12 cellular contexts compared by ENCODE assay signal in genomic region chr1:30697977-30698376, GRCh38. TPM values are rescaled to one million over a fixed set of nuclear protein-coding genes. Genes with fewer than 3 reads are reported as not detected.
DNase-seq lines count a peak whose midpoint lies in the region; ATAC-seq and TF ChIP-seq lines count a peak whose summit lies in the region.
"Had no signal": no experiment of that assay in that cellular context is flagged by ENCODE, and none has a peak within 500 bp of the region (broad histone marks: within the 10 kb centered on the region; RNA-seq: fewer than 3 reads in every experiment).

No MANE protein-coding gene starts in this region.

- DNase-seq in AG08395 (ENCODE audit: low spot score) (peak; percentile 60), SJCRH30 (peak; percentile 67 to 75), glomerular visceral epithelial cell (ENCODE audit: extremely low spot score) (peak; percentile 43), transverse colon (no peak), caudate nucleus (lab: John Stamatoyannopoulos, UW) (no peak)
- DNase-seq: C1 segment of cervical spinal cord; effector CD4-positive, alpha-beta T cell; PC-9 had no signal

- H3K4me1 ChIP-seq in SJCRH30 = peaks cover 22% of the 10 kb centered on the region
- peaks cover 0 to 21% (median 0%) of the 10 kb centered on the region in 4 donors for H3K4me1 ChIP-seq in transverse colon

- H3K36me3 ChIP-seq in SJCRH30 (no peaks in the 10 kb centered on the region), transverse colon (no peaks in the 10 kb centered on the region)

- peaks cover 19% of the 10 kb centered on the region for H3K27me3 Mint-ChIP-seq in stimulated activated memory B cell treated with anti-CD40 and anti-IgM and Interleukin-4, amounts not matched to agents 10 μg/mL and 1 μg/mL and 100 μg/mL, for 72 hours

- in situ Hi-C loops in transverse colon (cut with MboI; ENCODE audit: low pct_ligation_motif_present in 1 of 4, low pct_unique_long_range_greater_than_20kb in 1 of 4, low sequenced_read_pairs in 3 of 4) = loop anchor here in 1 of 4 donors (25.0 kb wide), 1 partner anchor 1461 kb away; the partner anchor contains the start of genes MECR and PTPRU

- peaks cover under 1% of the 10 kb centered on the region for H3K4me1 Mint-ChIP-seq in stimulated activated memory B cell treated with anti-CD40 and anti-IgM and Interleukin-4, amounts not matched to agents 10 μg/mL and 1 μg/mL and 100 μg/mL, for 72 hours
- H3K4me1 Mint-ChIP-seq: activated T-helper 17 cell treated with anti-CD3 and anti-CD28 coated beads, Interleukin-2, amount 50 U/mL, for 72 hours had no signal

- no peak for TF ChIP-seq EP300 in transverse colon (IDR thresholded peaks at IDR 0.05; ENCODE audit: low read depth)

- H3K9me3 Mint-ChIP-seq in stimulated activated memory B cell treated with anti-CD40 and anti-IgM and Interleukin-4, amounts not matched to agents 10 μg/mL and 1 μg/mL and 100 μg/mL, for 72 hours = no peaks in the 10 kb centered on the region
- H3K9me3 Mint-ChIP-seq: activated T-helper 17 cell treated with anti-CD3 and anti-CD28 coated beads, Interleukin-2, amount 50 U/mL, for 72 hours had no signal

- H3K27me3 ChIP-seq in SJCRH30 (no peaks in the 10 kb centered on the region), transverse colon (no peaks in the 10 kb centered on the region)

- H3K9me3 ChIP-seq in SJCRH30 (replicated peaks) = no peaks in the 10 kb centered on the region
- no peaks in the 10 kb centered on the region for H3K9me3 ChIP-seq in transverse colon

- ATAC-seq in GM21447 (IDR thresholded peaks at IDR 0.05; ENCODE audit: unreplicated experiment) (peak; percentile 61), HG02970 (IDR thresholded peaks at IDR 0.05; ENCODE audit: low FRiP score, unreplicated experiment) (no peak)
- no peak for ATAC-seq in stimulated activated memory B cell treated with anti-CD40 and anti-IgM and Interleukin-4, amounts not matched to agents 10 μg/mL and 1 μg/mL and 100 μg/mL, for 72 hours
- ATAC-seq: activated T-helper 17 cell treated with anti-CD3 and anti-CD28 coated beads, Interleukin-2, amount 50 U/mL, for 72 hours had no signal

- TF ChIP-seq CTCF in transverse colon (IDR thresholded peaks at IDR 0.05) = no peak

- 59% methylated on average over 2 of the region's 2 CpGs; no CpG with 5 or more reads in 1 of the 2 donors for WGBS in transverse colon (ENCODE audit: low coverage in 1 of 2), 2 donors

- H3K27ac ChIP-seq in SJCRH30 (peak overlapping the region; percentile 4; the same call in 1 of the 2 replicates), transverse colon (peak overlapping the region in 2 of 4 donors; percentile 11 to 49), caudate nucleus (ENCODE audit: low read depth, low read length) (no peak overlapping the region)
- H3K27ac ChIP-seq: PC-9 had no signal

- TF ChIP-seq POLR2A in transverse colon (IDR thresholded peaks at IDR 0.05) = no peak

- no peak overlapping the region for H3K27ac Mint-ChIP-seq in stimulated activated memory B cell treated with anti-CD40 and anti-IgM and Interleukin-4, amounts not matched to agents 10 μg/mL and 1 μg/mL and 100 μg/mL, for 72 hours
- H3K27ac Mint-ChIP-seq: activated T-helper 17 cell treated with anti-CD3 and anti-CD28 coated beads, Interleukin-2, amount 50 U/mL, for 72 hours had no signal

- H3K4me3 Mint-ChIP-seq in stimulated activated memory B cell treated with anti-CD40 and anti-IgM and Interleukin-4, amounts not matched to agents 10 μg/mL and 1 μg/mL and 100 μg/mL, for 72 hours = no peak overlapping the region
- H3K4me3 Mint-ChIP-seq: activated T-helper 17 cell treated with anti-CD3 and anti-CD28 coated beads, Interleukin-2, amount 50 U/mL, for 72 hours had no signal

- H3K4me3 ChIP-seq in SJCRH30 (no peak overlapping the region), transverse colon (no peak overlapping the region)
- H3K4me3 ChIP-seq: PC-9 had no signal

- intact Hi-C loops in transverse colon (cut with DNase I; ENCODE audit: low total_unique reads) = no loop called here

- no peaks in the 10 kb centered on the region for H3K36me3 Mint-ChIP-seq in stimulated activated memory B cell treated with anti-CD40 and anti-IgM and Interleukin-4, amounts not matched to agents 10 μg/mL and 1 μg/mL and 100 μg/mL, for 72 hours

RNA-seq across cellular contexts. Expression of gene MATN1, which starts 25.4 kb away (rescaled TPM):
- 0.47 and 0.89 TPM in 2 replicates for total RNA-seq in SJCRH30 (2014; rRNA removed; shearing (Covaris generic))
- not detected for total RNA-seq in transverse colon

RNA-seq across cellular contexts. Expression of gene LAPTM5, which starts 59.6 kb away (rescaled TPM):
- total RNA-seq in SJCRH30 (2014; rRNA removed; shearing (Covaris generic)) = 31.5 and 34.9 TPM in 2 replicates
- total RNA-seq in transverse colon = 10 to 100 TPM in 3 of 4 donors, 1 to 10 TPM in 1; 5.2 to 66.6 (median 34.5) TPM

Comparison
In these comparisons a context has a peak if more than half of its experiments do, and no peak if none do; other contexts are left out.
1. DNase-seq: peak in AG08395 (single experiment), SJCRH30 (2 of 2) and glomerular visceral epithelial cell (single experiment); none in transverse colon (single experiment) and caudate nucleus (0 of 61).